ENCODE assay signal across 2 cellular contexts in the genomic region with DNA sequence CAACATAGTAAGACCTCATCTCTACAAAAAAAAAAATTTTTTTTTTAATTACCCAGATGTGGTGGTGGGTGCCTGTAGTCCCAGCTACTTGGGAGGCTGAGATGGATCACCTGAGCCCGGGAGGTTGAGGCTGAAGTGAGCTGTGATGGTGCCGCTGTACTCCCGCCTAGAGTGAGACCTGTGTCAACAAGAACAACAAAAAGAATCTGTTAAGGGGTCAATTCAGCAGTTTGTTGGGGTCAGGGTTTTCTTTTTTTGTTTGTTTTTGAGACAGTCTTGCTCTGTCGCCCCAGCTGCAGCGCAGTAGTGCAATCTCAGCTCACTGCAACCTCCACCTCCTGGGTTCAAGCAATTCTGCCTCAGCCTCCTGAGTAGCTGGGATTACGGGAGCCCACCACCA. TPM values are rescaled to one million over a fixed set of nuclear protein-coding genes. Genes with fewer than 3 reads are reported as not detected.
"Had no signal": no experiment of that assay in that cellular context is flagged by ENCODE, and none has a peak within 500 bp of the region (broad histone marks: within the 10 kb centered on the region; RNA-seq: fewer than 3 reads in every experiment).

No MANE protein-coding gene starts in this region.

RNA-seq across cellular contexts. Expression of gene RHBDL3, which starts 54.4 kb away (rescaled TPM):
- total RNA-seq: naive thymus-derived CD8-positive, alpha-beta T cell; renal cortical epithelial cell had no signal
- polyA plus RNA-seq: naive thymus-derived CD8-positive, alpha-beta T cell had no signal
